Comparison of ENCODE assay signal across 10 cellular contexts in genomic region chr6:163490826-163491577, GRCh38.
DNase-seq lines count a peak whose midpoint lies in the region; ATAC-seq and TF ChIP-seq lines count a peak whose summit lies in the region.
"Had no signal": no experiment of that assay in that cellular context is flagged by ENCODE, and none has a peak within 500 bp of the region (broad histone marks: within the 10 kb centered on the region; RNA-seq: fewer than 3 reads in every experiment).

No MANE protein-coding gene starts in this region.

- 29 to 37% methylated on average over 4 of the region's 4 CpGs for WGBS in gastroesophageal sphincter (ENCODE audit: low coverage in 1 of 2), 2 donors
- WGBS in mesendoderm (ENCODE audit: extremely low coverage, insufficient coverage, low lambda C conversion rate), result no CpG with 5 or more reads among the region's 4 CpGs

- no peak for TF ChIP-seq CTCF in gastroesophageal sphincter (IDR thresholded peaks at IDR 0.05)
- no peak for TF ChIP-seq CTCF in progenitor cell of endocrine pancreas (IDR thresholded peaks at IDR 0.05; ENCODE audit: unreplicated experiment)

- peak overlapping the region; percentile 18 to 56 (median 46) for H3K27ac ChIP-seq in gastroesophageal sphincter
- H3K27ac ChIP-seq in mesendoderm (ENCODE audit: low read depth, low read length), result no peak overlapping the region

- H2BK5ac ChIP-seq in mesendoderm (ENCODE audit: low read length), result no peak overlapping the region

- H4K5ac ChIP-seq in mesendoderm (ENCODE audit: low read length), result no peak overlapping the region

- ATAC-seq in T-helper 17 cell (no peak), gastroesophageal sphincter (no peak), HG03457 (IDR thresholded peaks at IDR 0.05; ENCODE audit: unreplicated experiment) (no peak), GM21576 (IDR thresholded peaks at IDR 0.05; ENCODE audit: unreplicated experiment) (no peak), GM21390 (IDR thresholded peaks at IDR 0.05; ENCODE audit: unreplicated experiment) (no peak)

- H3K9ac ChIP-seq in mesendoderm (ENCODE audit: low read length), result no peak overlapping the region

- H3K36me3 Mint-ChIP-seq in T-helper 17 cell (ENCODE audit: low read depth) (no peaks in the 10 kb centered on the region), progenitor cell of endocrine pancreas (ENCODE audit: insufficient read depth) (no peaks in the 10 kb centered on the region)
- H3K36me3 Mint-ChIP-seq: naive B cell had no signal

- no peak overlapping the region for H2BK15ac ChIP-seq in mesendoderm (replicated peaks; ENCODE audit: low read depth)

- H3K23ac ChIP-seq in mesendoderm (ENCODE audit: low read length), result no peak overlapping the region

- DNase-seq in DMS53 treated with DMSO at 0.1 percent for 48 hours (lab: John Stamatoyannopoulos, UW; ENCODE audit: unreplicated experiment), result peak; percentile 57
- no peak for DNase-seq in T-helper 17 cell
- DNase-seq in progenitor cell of endocrine pancreas (ENCODE audit: low spot score, unreplicated experiment), result no peak
- no peak for DNase-seq in mesendoderm
- DNase-seq: naive B cell had no signal

- no peaks in the 10 kb centered on the region for H3K27me3 ChIP-seq in gastroesophageal sphincter
- no peaks in the 10 kb centered on the region for H3K27me3 ChIP-seq in mesendoderm (ENCODE audit: insufficient read depth, low read length, poor library complexity)

- no peaks in the 10 kb centered on the region for H3K79me1 ChIP-seq in mesendoderm (ENCODE audit: low read length)

- H3K4me1 Mint-ChIP-seq in T-helper 17 cell (peaks cover 41% of the 10 kb centered on the region), progenitor cell of endocrine pancreas (ENCODE audit: low read depth) (peaks cover 10% of the 10 kb centered on the region)

- no peaks in the 10 kb centered on the region for H3K9me3 Mint-ChIP-seq in progenitor cell of endocrine pancreas (ENCODE audit: low read depth)
- H3K9me3 Mint-ChIP-seq: IgD-negative memory B cell, naive B cell had no signal

- H3K4me2 ChIP-seq in mesendoderm (ENCODE audit: low read length), result no peak overlapping the region

- H3K79me2 ChIP-seq in mesendoderm (ENCODE audit: control insufficient read depth, insufficient read depth, low read length), result peaks cover 30% of the 10 kb centered on the region

- no peak for TF ChIP-seq POLR2A in gastroesophageal sphincter (IDR thresholded peaks at IDR 0.05)

- no peak overlapping the region for H3K4ac ChIP-seq in mesendoderm (ENCODE audit: low read depth, low read length)

- H3K36me3 ChIP-seq in gastroesophageal sphincter (no peaks in the 10 kb centered on the region), mesendoderm (ENCODE audit: control insufficient read depth, insufficient read depth, low read length) (no peaks in the 10 kb centered on the region)

- H2AK5ac ChIP-seq in mesendoderm (ENCODE audit: low read length), result no peak overlapping the region

- H3K4me3 Mint-ChIP-seq in T-helper 17 cell (no peak overlapping the region), progenitor cell of endocrine pancreas (ENCODE audit: low read depth) (no peak overlapping the region)
- H3K4me3 Mint-ChIP-seq: IgD-negative memory B cell, naive B cell had no signal

- H3K4me1 ChIP-seq in gastroesophageal sphincter, result peaks cover 2 to 70% (median 7%) of the 10 kb centered on the region in 3 donors
- H3K4me1 ChIP-seq in mesendoderm (ENCODE audit: control insufficient read depth, low read depth, low read length), result no peaks in the 10 kb centered on the region

- H3K56ac ChIP-seq in mesendoderm (ENCODE audit: low read length), result no peak overlapping the region

- H3K18ac ChIP-seq in mesendoderm (ENCODE audit: low read length), result no peak overlapping the region

- H3K27ac Mint-ChIP-seq in T-helper 17 cell (peak overlapping the region; percentile 19), progenitor cell of endocrine pancreas (peak overlapping the region; percentile 41)

- no peak for TF ChIP-seq EP300 in gastroesophageal sphincter (IDR thresholded peaks at IDR 0.05)

- no peak overlapping the region for H3K4me3 ChIP-seq in gastroesophageal sphincter
- no peak overlapping the region for H3K4me3 ChIP-seq in mesendoderm (ENCODE audit: low read length)

- no peak overlapping the region for H2BK120ac ChIP-seq in mesendoderm (ENCODE audit: low read depth, low read length)

- no peak overlapping the region for H4K8ac ChIP-seq in mesendoderm (ENCODE audit: low read depth, low read length)

- H3K9me3 ChIP-seq in T-helper 17 cell (ENCODE audit: control insufficient read depth, low read length, poor library complexity, severe bottlenecking) (no peaks in the 10 kb centered on the region), gastroesophageal sphincter (no peaks in the 10 kb centered on the region)

- H3K27me3 Mint-ChIP-seq in T-helper 17 cell (no peaks in the 10 kb centered on the region), progenitor cell of endocrine pancreas (no peaks in the 10 kb centered on the region)
- H3K27me3 Mint-ChIP-seq: IgD-negative memory B cell, naive B cell had no signal
